ENCODE assay signal across 1 cellular context in the genomic region with DNA sequence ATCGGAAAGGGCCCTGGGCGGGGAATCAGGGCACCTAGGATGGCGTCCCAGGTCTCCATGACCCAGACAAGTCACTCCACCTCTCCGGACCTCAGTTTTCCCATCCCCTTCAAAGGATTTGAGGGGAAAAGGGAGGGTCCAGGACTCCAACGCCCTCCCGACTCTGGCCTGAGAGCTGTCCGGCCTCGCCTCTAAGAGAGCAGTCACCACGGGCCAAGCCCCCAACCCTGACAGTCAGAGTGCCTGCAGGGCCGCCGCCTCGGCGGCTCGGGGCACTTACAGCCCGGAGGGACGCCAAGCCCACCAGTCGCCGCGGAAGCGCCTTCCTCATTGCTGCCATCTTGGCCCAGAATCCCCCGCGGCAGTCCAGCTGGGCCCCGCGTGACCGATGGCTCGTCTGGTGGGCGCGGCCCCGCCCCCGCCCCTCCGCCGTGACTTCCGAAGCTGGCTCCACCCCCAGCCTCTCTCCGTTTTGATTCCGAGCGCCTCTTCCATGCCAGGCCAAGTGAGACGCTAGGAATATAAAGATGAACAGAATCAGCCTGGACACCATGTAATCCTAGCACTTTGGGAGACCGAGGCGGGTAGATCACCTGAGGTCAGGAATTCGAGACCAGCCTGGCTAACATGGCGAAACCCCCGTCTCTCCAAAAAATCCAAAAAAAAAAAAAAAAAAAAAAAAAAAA.
TF ChIP-seq lines count a peak whose summit lies in the region.

A gene (minus strand): TSS at position 354 of the 686 bp plus-strand sequence. CDS start 14 bp downstream, at position 340.

TF ChIP-seq in HEK293, 187 proteins besides CTCF, POLR2A, EP300 and RAD21 (continued from another document):
- TF ChIP-seq, protein P1, sequence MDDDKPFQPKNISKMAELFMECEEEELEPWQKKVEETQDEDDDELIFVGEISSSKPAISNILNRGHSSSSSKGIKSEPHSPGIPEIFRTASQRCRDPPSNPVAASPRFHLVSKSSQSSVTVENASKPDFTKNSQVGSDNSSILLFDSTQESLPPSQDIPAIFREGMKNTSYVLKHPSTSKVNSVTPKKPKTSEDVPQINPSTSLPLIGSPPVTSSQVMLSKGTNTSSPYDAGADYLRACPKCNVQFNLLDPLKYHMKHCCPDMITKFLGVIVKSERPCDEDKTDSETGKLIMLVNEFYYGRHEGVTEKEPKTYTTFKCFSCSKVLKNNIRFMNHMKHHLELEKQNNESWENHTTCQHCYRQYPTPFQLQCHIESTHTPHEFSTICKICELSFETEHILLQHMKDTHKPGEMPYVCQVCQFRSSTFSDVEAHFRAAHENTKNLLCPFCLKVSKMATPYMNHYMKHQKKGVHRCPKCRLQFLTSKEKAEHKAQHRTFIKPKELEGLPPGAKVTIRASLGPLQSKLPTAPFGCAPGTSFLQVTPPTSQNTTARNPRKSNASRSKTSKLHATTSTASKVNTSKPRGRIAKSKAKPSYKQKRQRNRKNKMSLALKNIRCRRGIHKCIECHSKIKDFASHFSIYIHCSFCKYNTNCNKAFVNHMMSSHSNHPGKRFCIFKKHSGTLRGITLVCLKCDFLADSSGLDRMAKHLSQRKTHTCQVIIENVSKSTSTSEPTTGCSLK (tag by site-specific recombination; IDR thresholded peaks at IDR 0.05), result no peak
- no peak for TF ChIP-seq ZNF302 (tag by site-specific recombination; IDR thresholded peaks at IDR 0.05; ENCODE audit: low read depth)
- no peak for TF ChIP-seq ZFP41 (tag by site-specific recombination; IDR thresholded peaks at IDR 0.05; ENCODE audit: borderline replicate concordance)
- TF ChIP-seq ZNF791 (tag by site-specific recombination; IDR thresholded peaks at IDR 0.05), result no peak
- no peak for TF ChIP-seq ZNF830 (tag by site-specific recombination; IDR thresholded peaks at IDR 0.05; ENCODE audit: low read depth)
- peak; percentile 96 for TF ChIP-seq KLF10 (tag by site-specific recombination; IDR thresholded peaks at IDR 0.05)
TF ChIP-seq in HEK293: peak in this region for 47.
